ENCODE assay signal across 17 cellular contexts in the genomic region with DNA sequence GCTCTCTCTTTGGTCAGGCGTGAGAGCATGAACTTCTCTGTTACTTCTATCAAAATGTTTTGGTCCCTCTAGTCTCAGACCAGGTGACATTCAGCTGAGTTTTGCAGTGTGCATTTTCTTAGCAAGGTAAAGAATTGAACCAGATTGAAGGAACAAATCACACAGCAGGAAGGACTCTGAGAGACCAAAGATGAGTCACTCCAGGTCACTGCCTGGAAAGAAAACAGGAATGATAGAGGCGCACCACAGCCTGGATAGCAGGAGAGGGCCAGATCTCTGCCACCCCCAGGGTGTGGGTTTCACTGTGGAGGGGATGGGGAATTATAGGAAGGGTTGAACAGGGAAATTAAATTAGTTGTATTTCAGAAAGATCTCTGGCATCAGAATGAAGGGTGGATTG.
DNase-seq lines count a peak whose midpoint lies in the region; ATAC-seq, FAIRE-seq and TF ChIP-seq lines count a peak whose summit lies in the region.
"Had no signal": no experiment of that assay in that cellular context is flagged by ENCODE, and none has a peak within 500 bp of the region (broad histone marks: within the 10 kb centered on the region; RNA-seq: fewer than 3 reads in every experiment).

No MANE protein-coding gene starts in this region.

- H3K27me3 ChIP-seq in GM23248 (replicated peaks; ENCODE audit: insufficient read depth), result no peaks in the 10 kb centered on the region
- H3K27me3 ChIP-seq in RWPE2 (ENCODE audit: insufficient read depth, poor library complexity, severe bottlenecking), result no peaks in the 10 kb centered on the region
- H3K27me3 ChIP-seq in foreskin keratinocyte, result no peaks in the 10 kb centered on the region
- no peaks in the 10 kb centered on the region for H3K27me3 ChIP-seq in CD8-positive, alpha-beta T cell (ENCODE audit: insufficient read depth, low read length)

- no peak for TF ChIP-seq CTCF in RWPE2 (IDR thresholded peaks at IDR 0.05; ENCODE audit: poor library complexity, severe bottlenecking)
- no peak for TF ChIP-seq CTCF in foreskin keratinocyte (conservative IDR thresholded peaks at IDR 0.05)
- TF ChIP-seq CTCF in CD8-positive, alpha-beta T cell (IDR thresholded peaks at IDR 0.05), result no peak
- no peak for TF ChIP-seq CTCF in D721Med (IDR thresholded peaks at IDR 0.05; ENCODE audit: insufficient read depth, missing control alignments)

- DNase-seq in GM23248 (peak; percentile 41), RWPE2 (ENCODE audit: low spot score) (no peak), foreskin keratinocyte (no peak), renal cortical epithelial cell (ENCODE audit: low read depth) (peak; percentile 19), D721Med (ENCODE audit: insufficient read length, low spot score) (no peak)
- DNase-seq in activated T-helper 2 cell treated with anti-CD3 and anti-CD28 coated beads, Interferon-gamma antibody, Interleukin-2, Interleukin-4, amounts not matched to agents 10 μg/mL and 5 μg/mL and 100 μg/mL, durations not matched to agents 14 hours and 24 hours and 36 hours (ENCODE audit: low spot score), result no peak
- DNase-seq in CD8-positive, alpha-beta T cell, result no peak
- DNase-seq: activated CD4-positive, alpha-beta T cell treated with anti-CD3 and anti-CD28 coated beads, Interleukin-2, amount 10 ng/mL, durations not matched to agents 7 days and 5 days; activated naive CD8-positive, alpha-beta T cell treated with anti-CD3 and anti-CD28 coated beads for 36 hours; cortex of kidney; NCI-H1417 treated with DMSO at 0.1 percent for 48 hours; NCI-H2107; stimulated activated naive B cell treated with anti-CD40 and anti-IgM and Interleukin-4, amounts not matched to agents 10 μg/mL and 1 μg/mL and 100 μg/mL, for 72 hours had no signal

- H3F3A ChIP-seq in GM23248 (ENCODE audit: insufficient read depth), result no peaks in the 10 kb centered on the region

- H3K4me1 ChIP-seq in GM23248 (ENCODE audit: insufficient read depth) (peaks cover 6% of the 10 kb centered on the region; the same call in 1 of the 2 replicates), RWPE2 (ENCODE audit: insufficient read depth, poor library complexity, severe bottlenecking) (peaks cover 4% of the 10 kb centered on the region), foreskin keratinocyte (peaks cover 24% of the 10 kb centered on the region)
- H3K4me1 ChIP-seq in CD8-positive, alpha-beta T cell (ENCODE audit: insufficient read depth, low read length), result no peaks in the 10 kb centered on the region

- H2AFZ ChIP-seq in GM23248, result no peak overlapping the region

- no peaks in the 10 kb centered on the region for H3K36me3 Mint-ChIP-seq in activated T-helper 2 cell treated with anti-CD3 and anti-CD28 coated beads, Interferon-gamma antibody, Interleukin-2, Interleukin-4, amounts not matched to agents 10 μg/mL and 5 μg/mL and 100 μg/mL, durations not matched to agents 14 hours and 24 hours and 36 hours (ENCODE audit: low read depth)
- no peaks in the 10 kb centered on the region for H3K36me3 Mint-ChIP-seq in CD8-positive, alpha-beta T cell
- H3K36me3 Mint-ChIP-seq: activated naive CD8-positive, alpha-beta T cell treated with anti-CD3 and anti-CD28 coated beads for 36 hours; IgD-negative memory B cell; stimulated activated naive B cell treated with anti-CD40 and anti-IgM and Interleukin-4, amounts not matched to agents 10 μg/mL and 1 μg/mL and 100 μg/mL, for 72 hours had no signal

- no peaks in the 10 kb centered on the region for H3K27me3 Mint-ChIP-seq in activated T-helper 2 cell treated with anti-CD3 and anti-CD28 coated beads, Interferon-gamma antibody, Interleukin-2, Interleukin-4, amounts not matched to agents 10 μg/mL and 5 μg/mL and 100 μg/mL, durations not matched to agents 14 hours and 24 hours and 36 hours (ENCODE audit: low read depth)
- H3K27me3 Mint-ChIP-seq in CD8-positive, alpha-beta T cell (ENCODE audit: low read depth), result peaks cover 2% of the 10 kb centered on the region
- H3K27me3 Mint-ChIP-seq: activated CD4-positive, alpha-beta T cell treated with anti-CD3 and anti-CD28 coated beads, Interleukin-2, amount 10 ng/mL, durations not matched to agents 7 days and 5 days; activated naive CD8-positive, alpha-beta T cell treated with anti-CD3 and anti-CD28 coated beads for 36 hours; IgD-negative memory B cell; stimulated activated naive B cell treated with anti-CD40 and anti-IgM and Interleukin-4, amounts not matched to agents 10 μg/mL and 1 μg/mL and 100 μg/mL, for 72 hours had no signal

- H4K20me1 ChIP-seq in GM23248 (ENCODE audit: insufficient read depth), result no peaks in the 10 kb centered on the region

- 77 to 83% methylated on average over 2 of the region's 2 CpGs for WGBS in GM23248 (ENCODE audit: low coverage in 1 of 2, low lambda C conversion rate in 2 of 2, missing lambda C conversion rate in 2 of 2), 2 experiments

- no peaks in the 10 kb centered on the region for H3K9me2 ChIP-seq in GM23248 (ENCODE audit: insufficient read depth)

- CTCF ChIA-PET in CD8-positive, alpha-beta T cell (lab: Charles Lee), result no interaction called here

- no peak overlapping the region for H3K4me3 Mint-ChIP-seq in activated T-helper 2 cell treated with anti-CD3 and anti-CD28 coated beads, Interferon-gamma antibody, Interleukin-2, Interleukin-4, amounts not matched to agents 10 μg/mL and 5 μg/mL and 100 μg/mL, durations not matched to agents 14 hours and 24 hours and 36 hours (ENCODE audit: low read depth)
- no peak overlapping the region for H3K4me3 Mint-ChIP-seq in CD8-positive, alpha-beta T cell
- H3K4me3 Mint-ChIP-seq: activated CD4-positive, alpha-beta T cell treated with anti-CD3 and anti-CD28 coated beads, Interleukin-2, amount 10 ng/mL, durations not matched to agents 7 days and 5 days; activated naive CD8-positive, alpha-beta T cell treated with anti-CD3 and anti-CD28 coated beads for 36 hours; IgD-negative memory B cell; stimulated activated naive B cell treated with anti-CD40 and anti-IgM and Interleukin-4, amounts not matched to agents 10 μg/mL and 1 μg/mL and 100 μg/mL, for 72 hours had no signal

- no peak for FAIRE-seq in D721Med (lab: Jason Lieb, UNC)
- FAIRE-seq: RCC 7860 had no signal

- H3K4me2 ChIP-seq in GM23248 (ENCODE audit: unreplicated experiment), result no peak overlapping the region
- H3K4me2 ChIP-seq: smooth muscle cell had no signal

- POLR2A ChIA-PET in CD8-positive, alpha-beta T cell (lab: Charles Lee), result no interaction called here

- H3K9me3 ChIP-seq in GM23248 (ENCODE audit: low read depth), result no peaks in the 10 kb centered on the region
- no peaks in the 10 kb centered on the region for H3K9me3 ChIP-seq in RWPE2 (ENCODE audit: severe bottlenecking)
- no peaks in the 10 kb centered on the region for H3K9me3 ChIP-seq in CD8-positive, alpha-beta T cell (ENCODE audit: low read length)
- H3K9me3 ChIP-seq: thoracic aorta had no signal

- no peak overlapping the region for H3K27ac Mint-ChIP-seq in activated T-helper 2 cell treated with anti-CD3 and anti-CD28 coated beads, Interferon-gamma antibody, Interleukin-2, Interleukin-4, amounts not matched to agents 10 μg/mL and 5 μg/mL and 100 μg/mL, durations not matched to agents 14 hours and 24 hours and 36 hours
- H3K27ac Mint-ChIP-seq in CD8-positive, alpha-beta T cell, result no peak overlapping the region
- H3K27ac Mint-ChIP-seq: activated CD4-positive, alpha-beta T cell treated with anti-CD3 and anti-CD28 coated beads, Interleukin-2, amount 10 ng/mL, durations not matched to agents 7 days and 5 days; activated naive CD8-positive, alpha-beta T cell treated with anti-CD3 and anti-CD28 coated beads for 36 hours; IgD-negative memory B cell; stimulated activated naive B cell treated with anti-CD40 and anti-IgM and Interleukin-4, amounts not matched to agents 10 μg/mL and 1 μg/mL and 100 μg/mL, for 72 hours had no signal

- ATAC-seq in RWPE2 (ENCODE audit: low read depth) (peak; percentile 62; the same call in 2 of the 3 replicates), foreskin keratinocyte (peak; percentile 78)
- no peak for ATAC-seq in CD8-positive, alpha-beta T cell
- ATAC-seq: stimulated activated naive B cell treated with anti-CD40 and anti-IgM and Interleukin-4, amounts not matched to agents 10 μg/mL and 1 μg/mL and 100 μg/mL, for 72 hours had no signal

- H3K36me3 ChIP-seq in GM23248 (ENCODE audit: low read depth) (no peaks in the 10 kb centered on the region), RWPE2 (ENCODE audit: low read depth) (no peaks in the 10 kb centered on the region)
- no peaks in the 10 kb centered on the region for H3K36me3 ChIP-seq in CD8-positive, alpha-beta T cell (ENCODE audit: insufficient read depth, low read length)
- H3K36me3 ChIP-seq: thoracic aorta had no signal

- H3K27ac ChIP-seq in GM23248 (no peak overlapping the region), RWPE2 (ENCODE audit: poor library complexity, severe bottlenecking) (no peak overlapping the region), foreskin keratinocyte (no peak overlapping the region)
- no peak overlapping the region for H3K27ac ChIP-seq in CD8-positive, alpha-beta T cell (ENCODE audit: low read depth, low read length)
- H3K27ac ChIP-seq: thoracic aorta had no signal

- in situ Hi-C loops in GM23248 (cut with MboI), result no loop called here

- H3K4me1 Mint-ChIP-seq in activated T-helper 2 cell treated with anti-CD3 and anti-CD28 coated beads, Interferon-gamma antibody, Interleukin-2, Interleukin-4, amounts not matched to agents 10 μg/mL and 5 μg/mL and 100 μg/mL, durations not matched to agents 14 hours and 24 hours and 36 hours (ENCODE audit: low read depth), result no peaks in the 10 kb centered on the region
- no peaks in the 10 kb centered on the region for H3K4me1 Mint-ChIP-seq in CD8-positive, alpha-beta T cell (ENCODE audit: low read depth)
- H3K4me1 Mint-ChIP-seq: activated CD4-positive, alpha-beta T cell treated with anti-CD3 and anti-CD28 coated beads, Interleukin-2, amount 10 ng/mL, durations not matched to agents 7 days and 5 days; activated naive CD8-positive, alpha-beta T cell treated with anti-CD3 and anti-CD28 coated beads for 36 hours; IgD-negative memory B cell; stimulated activated naive B cell treated with anti-CD40 and anti-IgM and Interleukin-4, amounts not matched to agents 10 μg/mL and 1 μg/mL and 100 μg/mL, for 72 hours had no signal

- H3K4me3 ChIP-seq in GM23248 (no peak overlapping the region), RWPE2 (ENCODE audit: severe bottlenecking) (no peak overlapping the region)
- H3K4me3 ChIP-seq in CD8-positive, alpha-beta T cell (ENCODE audit: low read depth, low read length), result no peak overlapping the region
- H3K4me3 ChIP-seq: smooth muscle cell, thoracic aorta had no signal

- no peaks in the 10 kb centered on the region for H3K9me3 Mint-ChIP-seq in activated T-helper 2 cell treated with anti-CD3 and anti-CD28 coated beads, Interferon-gamma antibody, Interleukin-2, Interleukin-4, amounts not matched to agents 10 μg/mL and 5 μg/mL and 100 μg/mL, durations not matched to agents 14 hours and 24 hours and 36 hours
- H3K9me3 Mint-ChIP-seq in CD8-positive, alpha-beta T cell, result no peaks in the 10 kb centered on the region
- H3K9me3 Mint-ChIP-seq: activated CD4-positive, alpha-beta T cell treated with anti-CD3 and anti-CD28 coated beads, Interleukin-2, amount 10 ng/mL, durations not matched to agents 7 days and 5 days; activated naive CD8-positive, alpha-beta T cell treated with anti-CD3 and anti-CD28 coated beads for 36 hours had no signal

- no peaks in the 10 kb centered on the region for H3K79me2 ChIP-seq in GM23248 (ENCODE audit: insufficient read depth)

- H3K9ac ChIP-seq in GM23248, result no peak overlapping the region

- intact Hi-C loops in activated T-helper 2 cell treated with anti-CD3 and anti-CD28 coated beads, Interferon-gamma antibody, Interleukin-2, Interleukin-4, amounts not matched to agents 10 μg/mL and 5 μg/mL and 100 μg/mL, durations not matched to agents 14 hours and 24 hours and 36 hours (cut with micrococcal nuclease), result no loop called here
- intact Hi-C loops in CD8-positive, alpha-beta T cell (cut with DNase I, micrococcal nuclease), result no loop called here

Comparison
In these comparisons a context has a peak if more than half of its experiments do, and no peak if none do; other contexts are left out.
1. DNase-seq: peak in GM23248 (single experiment) and renal cortical epithelial cell (single experiment); none in RWPE2 (single experiment), foreskin keratinocyte (0 of 2), activated T-helper 2 cell treated with anti-CD3 and anti-CD28 coated beads, Interferon-gamma antibody, Interleukin-2, Interleukin-4, amounts not matched to agents 10 μg/mL and 5 μg/mL and 100 μg/mL, durations not matched to agents 14 hours and 24 hours and 36 hours (single experiment), CD8-positive, alpha-beta T cell (0 of 7) and D721Med (single experiment).